ENCODE assay signal across 8 cellular contexts in the genomic region with DNA sequence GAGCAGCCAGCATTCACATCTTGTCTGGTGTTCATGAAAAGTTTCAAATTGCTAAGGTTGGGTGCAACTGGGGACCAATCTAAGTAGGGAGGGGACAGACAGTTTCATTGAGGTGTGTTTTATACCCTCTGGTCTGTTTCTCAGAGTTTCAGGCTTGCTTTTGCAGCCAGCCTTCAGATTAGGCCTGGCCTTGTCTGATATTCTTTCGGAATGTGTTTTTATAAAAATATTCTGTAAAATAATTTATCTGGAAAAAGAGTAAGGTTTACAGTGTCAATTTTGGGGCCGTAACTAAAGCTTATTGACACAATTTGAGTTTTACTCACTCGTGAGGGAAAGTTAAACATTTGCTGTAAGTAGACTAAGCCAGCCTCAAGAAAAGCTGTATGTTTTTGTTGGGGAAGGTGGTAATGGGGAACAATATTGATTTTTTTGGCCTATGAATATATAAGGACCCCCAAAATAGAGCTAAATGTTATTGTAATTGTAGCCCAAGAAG. TPM values are rescaled to one million over a fixed set of nuclear protein-coding genes. Genes with fewer than 3 reads are reported as not detected.
A peak's percentile ranks its signal among the peaks of the same experiment; 100 is the strongest.
DNase-seq lines count a peak whose midpoint lies in the region; ATAC-seq, FAIRE-seq and TF ChIP-seq lines count a peak whose summit lies in the region.

No MANE protein-coding gene starts in this region.

- no peak for TF ChIP-seq POLR2A in GM12892 (IDR thresholded peaks at IDR 0.05; ENCODE audit: low read depth, low read length)

- H3K27me3 ChIP-seq in colonic mucosa: no peaks in the 10 kb centered on the region

- H3K27ac ChIP-seq in KOPT-K1 (ENCODE audit: low read depth, low read length, poor library complexity, severe bottlenecking): peak overlapping the region; percentile 98
- H3K27ac ChIP-seq in colonic mucosa: peak overlapping the region; percentile 96

- intact Hi-C loops in colonic mucosa (cut with DNase I): no loop called here

- peak overlapping the region; percentile 70 to 95 for H3K9ac ChIP-seq in colonic mucosa (ENCODE audit: low read depth in 2 of 2, low read length in 2 of 2)

- H3K9me3 ChIP-seq in KOPT-K1 (ENCODE audit: insufficient read depth, low read length, poor library complexity, severe bottlenecking) (no peaks in the 10 kb centered on the region), colonic mucosa (no peaks in the 10 kb centered on the region)

- TF ChIP-seq CTCF in colonic mucosa (IDR thresholded peaks at IDR 0.05): no peak

- H3K4me1 ChIP-seq in colonic mucosa: peaks cover 5% of the 10 kb centered on the region

- peak overlapping the region; percentile 76 for H3K4me3 ChIP-seq in colonic mucosa

- H3K36me3 ChIP-seq in KOPT-K1 (ENCODE audit: insufficient read depth, low read length) (no peaks in the 10 kb centered on the region; the same call in 1 of the 2 replicates), colonic mucosa (no peaks in the 10 kb centered on the region)

- peak; percentile 24 for ATAC-seq in GM21576 (IDR thresholded peaks at IDR 0.05; ENCODE audit: unreplicated experiment)

- FAIRE-seq in GM12892 (lab: Jason Lieb, UNC): peak; percentile 80

- DNase-seq in GM12892 (ENCODE audit: insufficient read length) (peak; percentile 8), colonic mucosa (no peak), myocyte (ENCODE audit: low read depth) (peak; percentile 26), CD1c-positive myeloid dendritic cell (ENCODE audit: extremely low spot score) (no peak), dermis blood vessel endothelial cell (no peak), GM19240 (ENCODE audit: insufficient read length, low spot score) (no peak)

RNA-seq across cellular contexts. Expression of a gene that starts 1.3 kb away (rescaled TPM):
- polyA plus RNA-seq in GM12892 (2012; ENCODE audit: missing spikeins): 44.1 TPM
- total RNA-seq in colonic mucosa (10 to 100 TPM; 51.9 to 70.0 TPM), myocyte (64.5 and 72.6 TPM in 2 replicates), dermis blood vessel endothelial cell (76.6 and 80.3 TPM in 2 replicates)
- 20.2 TPM for polyA plus RNA-seq in myocyte (2012)

Comparison
In these comparisons a context has a peak if more than half of its experiments do, and no peak if none do; other contexts are left out.
1. DNase-seq: peak in GM12892 (single experiment) and myocyte (single experiment); none in colonic mucosa (single experiment), CD1c-positive myeloid dendritic cell (single experiment), dermis blood vessel endothelial cell (single experiment) and GM19240 (single experiment).